Comparison of ENCODE assay signal across 21 cellular contexts in the genomic region with DNA sequence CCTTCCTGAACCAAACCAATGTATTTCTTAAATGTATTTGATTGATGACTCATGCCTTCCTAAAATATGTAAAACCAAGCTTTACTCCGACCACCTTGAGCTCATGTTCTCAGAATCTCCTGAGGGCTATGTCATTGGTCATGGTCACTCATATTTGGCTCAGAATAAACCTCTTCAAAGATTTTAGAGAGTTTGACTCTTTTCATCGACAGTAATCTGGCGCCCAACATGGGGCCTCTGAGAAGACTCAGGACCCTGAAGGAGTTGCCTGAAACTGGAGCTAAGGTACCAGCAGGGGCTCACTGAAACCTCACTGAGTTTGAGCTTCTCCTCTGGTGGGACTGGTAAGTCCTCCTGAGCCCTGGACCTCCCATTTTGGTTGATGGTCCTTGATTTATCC. TPM values are rescaled to one million over a fixed set of nuclear protein-coding genes. Genes with fewer than 3 reads are reported as not detected.
A peak's percentile ranks its signal among the peaks of the same experiment; 100 is the strongest.
DNase-seq lines count a peak whose midpoint lies in the region; ATAC-seq and TF ChIP-seq lines count a peak whose summit lies in the region.
"Had no signal": no experiment of that assay in that cellular context is flagged by ENCODE, and none has a peak within 500 bp of the region (broad histone marks: within the 10 kb centered on the region; RNA-seq: fewer than 3 reads in every experiment).

No MANE protein-coding gene starts in this region.

- H3K36me3 ChIP-seq in BLaER1, result no peaks in the 10 kb centered on the region
- no peaks in the 10 kb centered on the region for H3K36me3 ChIP-seq in HEK293 (ENCODE audit: control insufficient read depth in 2 of 2, insufficient read depth in 1 of 2, low read length in 2 of 2)
- H3K36me3 ChIP-seq in PC-3 (ENCODE audit: low read depth, low read length), result no peaks in the 10 kb centered on the region; the same call in 1 of the 2 replicates
- H3K36me3 ChIP-seq: left lung, Peyer's patch, right atrium auricular region had no signal

- BruUV-seq in PC-3 (replicated peaks; lab: Mats Ljungman, UMichigan), result no TSS peak

- H3K9ac ChIP-seq in BLaER1, result no peak overlapping the region
- H3K9ac ChIP-seq in PC-3 (ENCODE audit: low read length), result no peak overlapping the region

- intact Hi-C loops in PC-3 (cut with micrococcal nuclease), result no loop called here

- H4K20me1 ChIP-seq in BLaER1, result no peaks in the 10 kb centered on the region
- no peaks in the 10 kb centered on the region for H4K20me1 ChIP-seq in PC-3 (ENCODE audit: low read length)

- no peak overlapping the region for H2AFZ ChIP-seq in PC-3 (ENCODE audit: low read length)

- no peaks in the 10 kb centered on the region for H3K4me1 Mint-ChIP-seq in glutamatergic neuron (ENCODE audit: low read depth, unreplicated experiment)
- H3K4me1 Mint-ChIP-seq: WTC11 had no signal

- H3K9me3 ChIP-seq in BLaER1 (peaks cover 65% of the 10 kb centered on the region), HEK293 (ENCODE audit: control insufficient read depth, insufficient read depth, low read depth, low read length) (no peaks in the 10 kb centered on the region), PC-3 (ENCODE audit: low read length) (0 out of 2 replicates have a peak, but pooled peaks cover 16% of the 10 kb centered on the region)

- H3K4me3 ChIP-seq in BLaER1, result 0 out of 2 replicates have a peak overlapping the region, but pooled peaks have one; percentile 22
- H3K4me3 ChIP-seq in HEK293 (ENCODE audit: low read depth, low read length), result no peak overlapping the region
- no peak overlapping the region for H3K4me3 ChIP-seq in PC-3 (ENCODE audit: low read length)
- H3K4me3 ChIP-seq: left lung, Peyer's patch, right atrium auricular region had no signal

- peaks cover 15% of the 10 kb centered on the region for H3K9me3 Mint-ChIP-seq in glutamatergic neuron (ENCODE audit: unreplicated experiment)

- no peaks in the 10 kb centered on the region for H3F3A ChIP-seq in PC-3 (ENCODE audit: low read length, unreplicated experiment)

- no peak overlapping the region for H3K27ac ChIP-seq in BLaER1
- H3K27ac ChIP-seq in HEK293 (ENCODE audit: extremely low read depth, low read depth, low read length), result no peak overlapping the region
- H3K27ac ChIP-seq in PC-3 (ENCODE audit: low read length), result no peak overlapping the region
- H3K27ac ChIP-seq: left lung, Peyer's patch, right atrium auricular region had no signal

- CTCF ChIA-PET in HEK293 (lab: Yijun Ruan, JAX), result interaction anchor here (3.3 kb wide), 1 partner anchor 266 kb away, joined by 9 read pairs; no protein-coding TSS in a partner anchor
- CTCF ChIA-PET in PC-3 (lab: Charles Lee), result no interaction called here

- H3K27ac Mint-ChIP-seq in glutamatergic neuron (ENCODE audit: unreplicated experiment), result no peak overlapping the region
- H3K27ac Mint-ChIP-seq: activated T-helper 2 cell treated with anti-CD3 and anti-CD28 coated beads, Interferon-gamma antibody, Interleukin-2, Interleukin-4, amounts not matched to agents 10 μg/mL and 5 μg/mL and 100 μg/mL, durations not matched to agents 14 hours and 24 hours and 36 hours; WTC11 had no signal

- no peak for ATAC-seq in PC-3
- ATAC-seq: esophagus mucosa, left lung, WTC11 had no signal

- no peaks in the 10 kb centered on the region for H3K27me3 Mint-ChIP-seq in glutamatergic neuron (ENCODE audit: unreplicated experiment)

- TF ChIP-seq CTCF in HEK293 (tag by site-specific recombination; IDR thresholded peaks at IDR 0.05) (no peak), glutamatergic neuron (IDR thresholded peaks at IDR 0.05; ENCODE audit: partially characterized antibody, unreplicated experiment) (no peak), PC-3 (conservative IDR thresholded peaks at IDR 0.05; ENCODE audit: low read depth, low read length) (no peak)

- POLR2A ChIA-PET in HEK293 (lab: Yijun Ruan, JAX), result no interaction called here
- POLR2A ChIA-PET in PC-3 (lab: Charles Lee; ENCODE audit: unreplicated experiment), result no interaction called here

- DNase-seq in astrocyte of the hippocampus (ENCODE audit: low read depth, low spot score), result peak; percentile 41
- DNase-seq in glutamatergic neuron, result peak; percentile 28
- no peak for DNase-seq in NCI-H226
- DNase-seq in PC-3, result no peak
- no peak for DNase-seq in NCI-H1105 (lab: John Stamatoyannopoulos, UW)
- no peak for DNase-seq in SKM-1 (lab: John Stamatoyannopoulos, UW; ENCODE audit: unreplicated experiment)
- DNase-seq: caudate nucleus; CD4-positive, alpha-beta memory T cell; KG1; left lung; NCI-H1105 treated with DMSO at 0.1 percent for 48 hours; NCI-H526 treated with DMSO at 0.1 percent for 48 hours; occipital lobe; Peyer's patch; stimulated activated CD4-positive, alpha-beta T cell treated with anti-CD3 and anti-CD28 coated beads, Interleukin-15, amount 100 ng/mL, for 24 hours had no signal

- H3K4me1 ChIP-seq in BLaER1 (no peaks in the 10 kb centered on the region), HEK293 (ENCODE audit: control insufficient read depth, insufficient read depth, low read length) (no peaks in the 10 kb centered on the region), PC-3 (ENCODE audit: insufficient read depth, low read length) (no peaks in the 10 kb centered on the region; the same call in 1 of the 2 replicates)
- H3K4me1 ChIP-seq: right atrium auricular region had no signal

- peaks cover 27% of the 10 kb centered on the region for H3K36me3 Mint-ChIP-seq in glutamatergic neuron (ENCODE audit: unreplicated experiment)

- H3K4me3 Mint-ChIP-seq in glutamatergic neuron (ENCODE audit: unreplicated experiment), result no peak overlapping the region
- H3K4me3 Mint-ChIP-seq: CD4-positive, alpha-beta memory T cell; WTC11 had no signal

- no peaks in the 10 kb centered on the region for H3K79me2 ChIP-seq in PC-3 (ENCODE audit: low read length)

- H3K27me3 ChIP-seq in BLaER1 (no peaks in the 10 kb centered on the region), PC-3 (ENCODE audit: low read length) (no peaks in the 10 kb centered on the region)
- H3K27me3 ChIP-seq: Peyer's patch, right atrium auricular region had no signal

- H3K4me2 ChIP-seq in BLaER1 (no peak overlapping the region), PC-3 (ENCODE audit: low read length) (no peak overlapping the region)

- H3K9me2 ChIP-seq in PC-3 (replicated peaks; ENCODE audit: low read length), result no peaks in the 10 kb centered on the region

TF ChIP-seq in HEK293, 187 proteins besides CTCF, POLR2A, EP300 and RAD21:
- TF ChIP-seq ZNF350 (tag by site-specific recombination; IDR thresholded peaks at IDR 0.05) (no peak), TCF7L2 (IDR thresholded peaks at IDR 0.05; ENCODE audit: borderline replicate concordance, low read depth, low read length) (no peak), SETDB1 (IDR thresholded peaks at IDR 0.05; ENCODE audit: insufficient read length, low read length) (peak; percentile 89), TRIM28 (IDR thresholded peaks at IDR 0.05; ENCODE audit: borderline replicate concordance, low read length) (peak; percentile 83; the same call in 1 of the 2 replicates), PRDM1 (tag by site-specific recombination; IDR thresholded peaks at IDR 0.05) (no peak), ZNF626 (tag by site-specific recombination; IDR thresholded peaks at IDR 0.05) (peak; percentile 85; the same call in 1 of the 2 replicates)
- TF ChIP-seq, protein P1, sequence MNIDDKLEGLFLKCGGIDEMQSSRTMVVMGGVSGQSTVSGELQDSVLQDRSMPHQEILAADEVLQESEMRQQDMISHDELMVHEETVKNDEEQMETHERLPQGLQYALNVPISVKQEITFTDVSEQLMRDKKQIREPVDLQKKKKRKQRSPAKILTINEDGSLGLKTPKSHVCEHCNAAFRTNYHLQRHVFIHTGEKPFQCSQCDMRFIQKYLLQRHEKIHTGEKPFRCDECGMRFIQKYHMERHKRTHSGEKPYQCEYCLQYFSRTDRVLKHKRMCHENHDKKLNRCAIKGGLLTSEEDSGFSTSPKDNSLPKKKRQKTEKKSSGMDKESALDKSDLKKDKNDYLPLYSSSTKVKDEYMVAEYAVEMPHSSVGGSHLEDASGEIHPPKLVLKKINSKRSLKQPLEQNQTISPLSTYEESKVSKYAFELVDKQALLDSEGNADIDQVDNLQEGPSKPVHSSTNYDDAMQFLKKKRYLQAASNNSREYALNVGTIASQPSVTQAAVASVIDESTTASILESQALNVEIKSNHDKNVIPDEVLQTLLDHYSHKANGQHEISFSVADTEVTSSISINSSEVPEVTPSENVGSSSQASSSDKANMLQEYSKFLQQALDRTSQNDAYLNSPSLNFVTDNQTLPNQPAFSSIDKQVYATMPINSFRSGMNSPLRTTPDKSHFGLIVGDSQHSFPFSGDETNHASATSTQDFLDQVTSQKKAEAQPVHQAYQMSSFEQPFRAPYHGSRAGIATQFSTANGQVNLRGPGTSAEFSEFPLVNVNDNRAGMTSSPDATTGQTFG (tag by site-specific recombination; IDR thresholded peaks at IDR 0.05; ENCODE audit: borderline replicate concordance), result no peak

RNA-seq across cellular contexts. Expression of a gene that starts 17.2 kb away (rescaled TPM):
- total RNA-seq in glutamatergic neuron (ENCODE audit: unreplicated experiment), result 113 TPM
- 160 and 208 TPM in 2 replicates for total RNA-seq in PC-3 (2014; rRNA removed)

Comparison
In these comparisons a context has a peak if more than half of its experiments do, and no peak if none do; other contexts are left out.
1. DNase-seq: peak in astrocyte of the hippocampus (single experiment) and glutamatergic neuron (single experiment); none in NCI-H226 (single experiment), PC-3 (single experiment), NCI-H1105 (single experiment) and SKM-1 (single experiment).